In the genomic region with DNA sequence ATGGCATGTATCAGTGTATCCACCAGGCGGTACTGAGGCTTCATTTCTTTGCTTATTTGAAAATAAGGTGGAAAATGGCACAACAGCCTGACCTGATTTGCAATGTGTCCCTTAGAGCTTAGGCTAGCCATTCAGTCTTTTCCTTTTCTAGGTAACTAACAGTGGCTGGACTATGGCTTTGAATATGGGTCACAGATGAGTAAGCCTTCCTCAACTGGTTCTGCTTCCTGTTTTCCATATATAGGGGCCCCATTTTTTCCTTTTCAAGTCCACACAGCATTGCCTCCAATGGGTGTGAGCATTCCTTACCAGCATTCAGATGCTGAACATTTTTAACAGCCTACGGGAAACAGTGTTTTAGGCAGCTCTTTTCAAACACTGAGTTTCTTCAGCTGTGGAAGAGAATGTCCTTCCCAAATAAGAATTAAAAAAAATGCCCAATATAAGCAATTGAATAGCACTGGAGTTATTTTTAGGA, we compare ENCODE assay signal across 7 cellular contexts. TPM values are rescaled to one million over a fixed set of nuclear protein-coding genes. Genes with fewer than 3 reads are reported as not detected.
DNase-seq lines count a peak whose midpoint lies in the region; ATAC-seq and TF ChIP-seq lines count a peak whose summit lies in the region.

No MANE protein-coding gene starts in this region.

- H3K4me3 ChIP-seq in brain microvascular endothelial cell (ENCODE audit: low read depth, low read length) = no peak overlapping the region
- no peak overlapping the region for H3K4me3 ChIP-seq in upper lobe of left lung

- H3K36me3 ChIP-seq in brain microvascular endothelial cell (replicated peaks) (no peaks in the 10 kb centered on the region), upper lobe of left lung (no peaks in the 10 kb centered on the region)

- TF ChIP-seq RAD21 in Ishikawa (IDR thresholded peaks at IDR 0.05; ENCODE audit: low read depth) = peak; percentile 9; the same call in 1 of the 2 replicates

- H3K9me3 ChIP-seq in upper lobe of left lung = no peaks in the 10 kb centered on the region

- H3K27me3 ChIP-seq in brain microvascular endothelial cell (replicated peaks) (no peaks in the 10 kb centered on the region), upper lobe of left lung (no peaks in the 10 kb centered on the region)

- TF ChIP-seq POLR2A in upper lobe of left lung (IDR thresholded peaks at IDR 0.05) = peak in 1 of 4 donors; percentile 22

- DNase-seq in brain microvascular endothelial cell (peak; percentile 77), kidney glomerular epithelial cell (lab: John Stamatoyannopoulos, UW) (peak; percentile 44), upper lobe of left lung (no peak), progenitor cell of endocrine pancreas (ENCODE audit: low spot score, unreplicated experiment) (no peak)
- no peak for DNase-seq in activated T-cell treated with anti-CD3 and anti-CD28 coated beads, Interleukin-2, amount 50 U/mL, for 48 hours

- TF ChIP-seq CTCF in brain microvascular endothelial cell (IDR thresholded peaks at IDR 0.05; ENCODE audit: low read depth, low read length, missing control alignments) (peak; percentile 46), upper lobe of left lung (IDR thresholded peaks at IDR 0.05) (no peak), progenitor cell of endocrine pancreas (IDR thresholded peaks at IDR 0.05; ENCODE audit: unreplicated experiment) (no peak)

- no peak overlapping the region for H3K27ac Mint-ChIP-seq in progenitor cell of endocrine pancreas

- TF ChIP-seq EP300 in Ishikawa (IDR thresholded peaks at IDR 0.05; ENCODE audit: borderline replicate concordance) (no peak; the same call in 1 of the 2 replicates), upper lobe of left lung (IDR thresholded peaks at IDR 0.05) (peak in 1 of 4 donors; percentile 13)

- ATAC-seq in upper lobe of left lung (ENCODE audit: low FRiP score in 2 of 2) = peak in 1 of 2 donors; percentile 20
- no peak for ATAC-seq in GM18873 (IDR thresholded peaks at IDR 0.05; ENCODE audit: low FRiP score, unreplicated experiment)

- H3K9me3 Mint-ChIP-seq in progenitor cell of endocrine pancreas (ENCODE audit: low read depth) = peaks cover 5% of the 10 kb centered on the region

- H3K27me3 Mint-ChIP-seq in progenitor cell of endocrine pancreas = no peaks in the 10 kb centered on the region

- no peak overlapping the region for H3K4me3 Mint-ChIP-seq in progenitor cell of endocrine pancreas (ENCODE audit: low read depth)

- in situ Hi-C loops in brain microvascular endothelial cell (cut with HindIII; ENCODE audit: low pct_ligation_motif_present, low sequenced_read_pairs) = no loop called here

- peaks cover 27% of the 10 kb centered on the region for H3K4me1 Mint-ChIP-seq in progenitor cell of endocrine pancreas (ENCODE audit: low read depth)

- H3K27ac ChIP-seq in brain microvascular endothelial cell (peak overlapping the region; percentile 91), upper lobe of left lung (peak overlapping the region; percentile 71 to 84 (median 74))

- peaks cover 1% of the 10 kb centered on the region for H3K36me3 Mint-ChIP-seq in progenitor cell of endocrine pancreas (ENCODE audit: insufficient read depth)

- 53 to 58% methylated on average over 2 of the region's 2 CpGs for WGBS in upper lobe of left lung, 2 donors

- peaks cover 21 to 44% (median 34%) of the 10 kb centered on the region in 4 donors for H3K4me1 ChIP-seq in upper lobe of left lung

TF ChIP-seq in Ishikawa, 13 proteins besides CTCF, POLR2A, EP300 and RAD21:
- TF ChIP-seq TCF12 (IDR thresholded peaks at IDR 0.05; ENCODE audit: low read depth) (0 out of 2 replicates have a peak, but pooled peaks have one; percentile 18), CREB1 (IDR thresholded peaks at IDR 0.05; ENCODE audit: low read depth) (no peak), TEAD4 (IDR thresholded peaks at IDR 0.05) (peak; percentile 45; the same call in 1 of the 2 replicates), FOXM1 (IDR thresholded peaks at IDR 0.05; ENCODE audit: borderline replicate concordance, low read depth) (no peak; the same call in 1 of the 2 replicates), EGR1 (IDR thresholded peaks at IDR 0.05) (no peak)
- TF ChIP-seq, protein P1, sequence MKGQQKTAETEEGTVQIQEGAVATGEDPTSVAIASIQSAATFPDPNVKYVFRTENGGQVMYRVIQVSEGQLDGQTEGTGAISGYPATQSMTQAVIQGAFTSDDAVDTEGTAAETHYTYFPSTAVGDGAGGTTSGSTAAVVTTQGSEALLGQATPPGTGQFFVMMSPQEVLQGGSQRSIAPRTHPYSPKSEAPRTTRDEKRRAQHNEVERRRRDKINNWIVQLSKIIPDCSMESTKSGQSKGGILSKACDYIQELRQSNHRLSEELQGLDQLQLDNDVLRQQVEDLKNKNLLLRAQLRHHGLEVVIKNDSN (IDR thresholded peaks at IDR 0.05) = no peak
- TF ChIP-seq, protein P2, sequence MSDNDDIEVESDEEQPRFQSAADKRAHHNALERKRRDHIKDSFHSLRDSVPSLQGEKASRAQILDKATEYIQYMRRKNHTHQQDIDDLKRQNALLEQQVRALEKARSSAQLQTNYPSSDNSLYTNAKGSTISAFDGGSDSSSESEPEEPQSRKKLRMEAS (IDR thresholded peaks at IDR 0.05) = 0 out of 2 replicates have a peak, but pooled peaks have one; percentile 19

RNA-seq across cellular contexts. Expression of a gene that starts 3.9 kb away (rescaled TPM):
- total RNA-seq in upper lobe of left lung (100 to 1,000 TPM in 5 of 6 donors, 10 to 100 TPM in 1; 94.3 to 492 (median 340) TPM), progenitor cell of endocrine pancreas (382 and 384 TPM in 2 replicates)

Comparison
In these comparisons a context has a peak if more than half of its experiments do, and no peak if none do; other contexts are left out.
1. DNase-seq: peak in brain microvascular endothelial cell (single experiment) and kidney glomerular epithelial cell (single experiment); none in upper lobe of left lung (0 of 2), activated T-cell treated with anti-CD3 and anti-CD28 coated beads, Interleukin-2, amount 50 U/mL, for 48 hours (0 of 2) and progenitor cell of endocrine pancreas (single experiment).